ENCODE assay signal across 29 cellular contexts in genomic region chr1:245160976-245161375, GRCh38. TPM values are rescaled to one million over a fixed set of nuclear protein-coding genes. Genes with fewer than 3 reads are reported as not detected.
"Had no signal": no experiment of that assay in that cellular context is flagged by ENCODE, and none has a peak within 500 bp of the region (broad histone marks: within the 10 kb centered on the region; RNA-seq: fewer than 3 reads in every experiment).

No MANE protein-coding gene starts in this region.

- H3K27ac Mint-ChIP-seq: activated CD4-positive, alpha-beta memory T cell treated with anti-CD3 and anti-CD28 coated beads, Interleukin-2, amount 10 ng/mL, durations not matched to agents 7 days and 5 days; activated CD4-positive, alpha-beta T cell treated with anti-CD3 and anti-CD28 coated beads, Interleukin-2, amount 10 ng/mL, durations not matched to agents 7 days and 5 days; activated naive CD4-positive, alpha-beta T cell treated with anti-CD3 and anti-CD28 coated beads, Interleukin-2, amount 10 ng/mL, durations not matched to agents 7 days and 5 days; activated naive CD4-positive, alpha-beta T cell treated with anti-CD3 and anti-CD28 coated beads, Interleukin-2, amount 50 U/mL, for 72 hours; activated naive CD8-positive, alpha-beta T cell treated with anti-CD3 and anti-CD28 coated beads, Interleukin-2, amount 10 ng/mL, durations not matched to agents 7 days and 5 days; activated T-cell treated with anti-CD3 and anti-CD28 coated beads, Interleukin-2, amount 50 U/mL, for 24 hours; activated T-cell treated with anti-CD3 and anti-CD28 coated beads, Interleukin-2, amount 50 U/mL, for 72 hours; effector memory CD8-positive, alpha-beta T cell; WTC11 had no signal

- H3K9me3 ChIP-seq: esophagus muscularis mucosa, gastroesophageal sphincter had no signal

- ATAC-seq: activated naive CD4-positive, alpha-beta T cell treated with anti-CD3 and anti-CD28 coated beads, Interleukin-2, amount 50 U/mL, for 72 hours; activated T-cell treated with anti-CD3 and anti-CD28 coated beads, Interleukin-2, amount 50 U/mL, for 72 hours; effector memory CD8-positive, alpha-beta T cell; gastroesophageal sphincter; WTC11 had no signal

- H3K4me3 Mint-ChIP-seq: activated CD4-positive, alpha-beta memory T cell treated with anti-CD3 and anti-CD28 coated beads, Interleukin-2, amount 10 ng/mL, durations not matched to agents 7 days and 5 days; activated CD4-positive, alpha-beta T cell treated with anti-CD3 and anti-CD28 coated beads, Interleukin-2, amount 10 ng/mL, durations not matched to agents 7 days and 5 days; activated naive CD4-positive, alpha-beta T cell treated with anti-CD3 and anti-CD28 coated beads, Interleukin-2, amount 10 ng/mL, durations not matched to agents 7 days and 5 days; activated naive CD8-positive, alpha-beta T cell treated with anti-CD3 and anti-CD28 coated beads, Interleukin-2, amount 10 ng/mL, durations not matched to agents 7 days and 5 days; activated T-cell treated with anti-CD3 and anti-CD28 coated beads, Interleukin-2, amount 50 U/mL, for 24 hours; activated T-cell treated with anti-CD3 and anti-CD28 coated beads, Interleukin-2, amount 50 U/mL, for 72 hours; effector memory CD8-positive, alpha-beta T cell; WTC11 had no signal

- H3K36me3 ChIP-seq: brain microvascular endothelial cell, esophagus muscularis mucosa, gastroesophageal sphincter had no signal

- H3K27me3 ChIP-seq: brain microvascular endothelial cell had no signal

- H3K27ac ChIP-seq: brain microvascular endothelial cell, esophagus muscularis mucosa, gastroesophageal sphincter, VCaP had no signal

- H3K4me3 ChIP-seq: esophagus muscularis mucosa, gastroesophageal sphincter had no signal

- DNase-seq: activated CD4-positive, alpha-beta memory T cell treated with anti-CD3 and anti-CD28 coated beads, Interleukin-2, amount 10 ng/mL, durations not matched to agents 7 days and 5 days; activated CD4-positive, alpha-beta T cell treated with anti-CD3 and anti-CD28 coated beads for 1 hour; activated CD4-positive, alpha-beta T cell treated with anti-CD3 and anti-CD28 coated beads for 4 hours; activated CD4-positive, alpha-beta T cell treated with anti-CD3 and anti-CD28 coated beads, Interleukin-2, amount 10 ng/mL, durations not matched to agents 7 days and 5 days; activated CD4-positive, alpha-beta T cell treated with anti-CD3 and anti-CD28 coated beads, Interleukin-2, amount 50 U/mL, for 4 hours; activated CD8-positive, alpha-beta memory T cell treated with anti-CD3 and anti-CD28 coated beads, Interleukin-2, amount 50 U/mL, for 48 hours; activated gamma-delta T cell; activated naive CD4-positive, alpha-beta T cell; activated naive CD4-positive, alpha-beta T cell treated with anti-CD3 and anti-CD28 coated beads, Interleukin-2, amount 10 ng/mL, durations not matched to agents 7 days and 5 days; activated naive CD8-positive, alpha-beta T cell treated with anti-CD3 and anti-CD28 coated beads, Interleukin-2, amount 10 ng/mL, durations not matched to agents 7 days and 5 days; activated T-cell treated with anti-CD3 and anti-CD28 coated beads for 4 hours; activated T-cell treated with anti-CD3 and anti-CD28 coated beads, Interleukin-2, amount 50 U/mL, for 24 hours; activated T-cell treated with anti-CD3 and anti-CD28 coated beads, Interleukin-2, amount 50 U/mL, for 72 hours; amniotic stem cell; anterior cingulate cortex; brain microvascular endothelial cell; cortex of kidney; dermis blood vessel endothelial cell; effector CD4-positive, alpha-beta T cell; effector memory CD8-positive, alpha-beta T cell; erythroblast; foreskin melanocyte; T-helper 2 cell had no signal

- H3K36me3 Mint-ChIP-seq: activated naive CD4-positive, alpha-beta T cell treated with anti-CD3 and anti-CD28 coated beads, Interleukin-2, amount 10 ng/mL, durations not matched to agents 7 days and 5 days; activated naive CD8-positive, alpha-beta T cell treated with anti-CD3 and anti-CD28 coated beads, Interleukin-2, amount 10 ng/mL, durations not matched to agents 7 days and 5 days; WTC11 had no signal

- H3K9me3 Mint-ChIP-seq: activated CD4-positive, alpha-beta memory T cell treated with anti-CD3 and anti-CD28 coated beads, Interleukin-2, amount 10 ng/mL, durations not matched to agents 7 days and 5 days; activated CD4-positive, alpha-beta T cell treated with anti-CD3 and anti-CD28 coated beads, Interleukin-2, amount 10 ng/mL, durations not matched to agents 7 days and 5 days; activated naive CD4-positive, alpha-beta T cell treated with anti-CD3 and anti-CD28 coated beads, Interleukin-2, amount 10 ng/mL, durations not matched to agents 7 days and 5 days had no signal

RNA-seq across cellular contexts. Expression of gene KIF26B, which starts 6.2 kb away (rescaled TPM):
- total RNA-seq: activated CD4-positive, alpha-beta memory T cell treated with anti-CD3 and anti-CD28 coated beads, Interleukin-2, amount 10 ng/mL, durations not matched to agents 7 days and 5 days; activated CD4-positive, alpha-beta T cell treated with anti-CD3 and anti-CD28 coated beads, Interleukin-2, amount 10 ng/mL, durations not matched to agents 7 days and 5 days; T-helper 1 cell treated with Interleukin-12 subunit alpha and Interleukin-12 subunit beta and Interleukin-4 antibody, amounts not matched to agents 30 ng/mL and 1 ng/mL, for 36 hours had no signal
